Comparison of ENCODE assay signal across 14 cellular contexts in the genomic region with DNA sequence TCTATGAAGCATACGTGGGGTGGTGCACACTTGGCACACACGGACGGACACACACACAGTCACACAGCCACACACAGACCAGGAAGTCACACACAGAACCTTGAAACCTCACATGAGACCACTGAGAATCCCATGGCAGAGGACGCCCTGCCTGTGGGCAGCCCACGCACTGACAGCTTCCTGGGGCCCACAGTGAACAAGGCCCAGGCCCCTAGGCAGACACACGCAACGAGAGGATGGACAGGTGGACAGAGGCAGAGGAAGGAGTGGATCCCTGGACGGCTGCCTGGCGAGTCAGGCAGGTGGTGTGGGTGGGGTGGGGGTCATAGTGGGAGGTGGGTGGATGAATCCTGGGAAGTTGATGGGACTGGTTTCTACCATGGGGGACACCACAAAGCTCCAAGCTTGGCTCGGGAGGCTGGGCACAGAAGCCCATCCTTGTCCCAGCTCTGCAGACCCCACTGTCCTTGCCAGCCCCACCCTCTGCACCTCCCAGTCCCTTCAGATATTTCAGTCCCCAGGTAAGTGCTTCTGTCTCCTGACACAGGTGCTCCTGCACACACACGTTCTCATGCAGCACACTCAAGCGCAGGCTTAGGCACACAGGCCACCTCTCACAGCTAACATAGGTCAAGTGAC. TPM values are rescaled to one million over a fixed set of nuclear protein-coding genes. Genes with fewer than 3 reads are reported as not detected.
A peak's percentile ranks its signal among the peaks of the same experiment; 100 is the strongest.
DNase-seq lines count a peak whose midpoint lies in the region; ATAC-seq and TF ChIP-seq lines count a peak whose summit lies in the region.
"Had no signal": no experiment of that assay in that cellular context is flagged by ENCODE, and none has a peak within 500 bp of the region (broad histone marks: within the 10 kb centered on the region; RNA-seq: fewer than 3 reads in every experiment).

No MANE protein-coding gene starts in this region.

- DNase-seq in stimulated activated CD4-positive, alpha-beta T cell treated with anti-CD3 and anti-CD28 coated beads, Interleukin-15, amount 100 ng/mL, for 24 hours: peak; percentile 1
- no peak for DNase-seq in stimulated activated CD4-positive, alpha-beta T cell treated with anti-CD3 and anti-CD28 coated beads, Interleukin-2, amount 100 ng/mL, for 48 hours
- peak in 1 of 2 donors; percentile 9 for DNase-seq in central memory CD8-positive, alpha-beta T cell (ENCODE audit: low spot score in 2 of 2)
- DNase-seq in naive thymus-derived CD8-positive, alpha-beta T cell: peak in 2 of 10 donors; percentile 14 to 41
- DNase-seq in upper lobe of right lung (peak; percentile 53), NCI-H748 treated with DMSO at 0.1 percent for 48 hours (lab: John Stamatoyannopoulos, UW) (no peak), SW480 (ENCODE audit: low spot score) (no peak), HT-29 (ENCODE audit: low spot score) (no peak)
- DNase-seq: effector CD4-positive, alpha-beta T cell; NCI-H1930; NCI-H69; T1000 had no signal

- peaks cover 9% of the 10 kb centered on the region for H3K4me1 Mint-ChIP-seq in central memory CD8-positive, alpha-beta T cell
- H3K4me1 Mint-ChIP-seq in naive thymus-derived CD8-positive, alpha-beta T cell: peaks cover 9 to 46% (median 18%) of the 10 kb centered on the region in 4 donors

- H3K27me3 ChIP-seq in upper lobe of right lung: no peaks in the 10 kb centered on the region

- H3K27ac Mint-ChIP-seq in central memory CD8-positive, alpha-beta T cell (ENCODE audit: low read depth): peak overlapping the region; percentile 79
- H3K27ac Mint-ChIP-seq in naive thymus-derived CD8-positive, alpha-beta T cell: peak overlapping the region in 6 of 10 donors; percentile 16 to 76 (median 51)
- H3K27ac Mint-ChIP-seq: GM23338; stimulated activated naive CD8-positive, alpha-beta T cell treated with anti-CD3 and anti-CD28 coated beads, Interleukin-15, Interleukin-2, amounts not matched to agents 100 ng/mL and 50 ng/mL, for 24 hours had no signal

- no peak for TF ChIP-seq CTCF in upper lobe of right lung (IDR thresholded peaks at IDR 0.05)

- H3K4me1 ChIP-seq in upper lobe of right lung: no peaks in the 10 kb centered on the region

- H3K27ac ChIP-seq in upper lobe of right lung: no peak overlapping the region

- H3K4me3 ChIP-seq in upper lobe of right lung: no peak overlapping the region
- H3K4me3 ChIP-seq: GM23338 had no signal

- no peaks in the 10 kb centered on the region for H3K36me3 Mint-ChIP-seq in central memory CD8-positive, alpha-beta T cell (ENCODE audit: insufficient read depth)
- H3K36me3 Mint-ChIP-seq in naive thymus-derived CD8-positive, alpha-beta T cell: no peaks in the 10 kb centered on the region

- H3K9me3 Mint-ChIP-seq in central memory CD8-positive, alpha-beta T cell: no peaks in the 10 kb centered on the region
- no peaks in the 10 kb centered on the region for H3K9me3 Mint-ChIP-seq in naive thymus-derived CD8-positive, alpha-beta T cell
- H3K9me3 Mint-ChIP-seq: GM23338; stimulated activated naive CD8-positive, alpha-beta T cell treated with anti-CD3 and anti-CD28 coated beads, Interleukin-15, Interleukin-2, amounts not matched to agents 100 ng/mL and 50 ng/mL, for 24 hours had no signal

- H3K36me3 ChIP-seq in upper lobe of right lung: no peaks in the 10 kb centered on the region

- H3K9me3 ChIP-seq in upper lobe of right lung: no peaks in the 10 kb centered on the region

- no peak overlapping the region for H3K4me3 Mint-ChIP-seq in central memory CD8-positive, alpha-beta T cell
- no peak overlapping the region for H3K4me3 Mint-ChIP-seq in naive thymus-derived CD8-positive, alpha-beta T cell
- H3K4me3 Mint-ChIP-seq: GM23338; stimulated activated naive CD8-positive, alpha-beta T cell treated with anti-CD3 and anti-CD28 coated beads, Interleukin-15, Interleukin-2, amounts not matched to agents 100 ng/mL and 50 ng/mL, for 24 hours had no signal

- intact Hi-C loops in upper lobe of right lung (cut with DNase I): no loop called here

- H3K27me3 Mint-ChIP-seq in central memory CD8-positive, alpha-beta T cell: no peaks in the 10 kb centered on the region
- no peaks in the 10 kb centered on the region for H3K27me3 Mint-ChIP-seq in naive thymus-derived CD8-positive, alpha-beta T cell
- H3K27me3 Mint-ChIP-seq: stimulated activated naive CD8-positive, alpha-beta T cell treated with anti-CD3 and anti-CD28 coated beads, Interleukin-15, Interleukin-2, amounts not matched to agents 100 ng/mL and 50 ng/mL, for 24 hours had no signal

- no peak for ATAC-seq in central memory CD8-positive, alpha-beta T cell (replicated peaks; ENCODE audit: extremely low read depth, poor library complexity, severe bottlenecking)
- peak in 1 of 2 donors; percentile 23 for ATAC-seq in naive thymus-derived CD8-positive, alpha-beta T cell
- no peak for ATAC-seq in upper lobe of right lung
- ATAC-seq: GM23338 had no signal

- POLR2A ChIA-PET in naive thymus-derived CD8-positive, alpha-beta T cell (lab: Charles Lee): interaction anchor here (1.0 to 1.3 kb wide), 2 partner anchors 14 kb away, joined by 3 to 4 read pairs; no protein-coding TSS in a partner anchor

RNA-seq across cellular contexts. Expression of gene WNT9A, which starts 49.1 kb away (rescaled TPM):
- not detected for total RNA-seq in naive thymus-derived CD8-positive, alpha-beta T cell
- not detected for polyA plus RNA-seq in naive thymus-derived CD8-positive, alpha-beta T cell
- total RNA-seq in upper lobe of right lung: 10.2 TPM
- not detected in 2 replicates for total RNA-seq in HT-29 (2014; rRNA removed; shearing (Covaris generic))

Comparison
In these comparisons a context has a peak if more than half of its experiments do, and no peak if none do; other contexts are left out.
1. DNase-seq: peak in stimulated activated CD4-positive, alpha-beta T cell treated with anti-CD3 and anti-CD28 coated beads, Interleukin-15, amount 100 ng/mL, for 24 hours (single experiment) and upper lobe of right lung (single experiment); none in stimulated activated CD4-positive, alpha-beta T cell treated with anti-CD3 and anti-CD28 coated beads, Interleukin-2, amount 100 ng/mL, for 48 hours (0 of 2), NCI-H748 treated with DMSO at 0.1 percent for 48 hours (single experiment), SW480 (single experiment) and HT-29 (single experiment).
2. RNA of gene WNT9A, which starts 49.1 kb away (total RNA-seq): 10.2 TPM in upper lobe of right lung (single experiment); not detected in naive thymus-derived CD8-positive, alpha-beta T cell and not detected in HT-29; every median in the first group is over 10 times any median in the second.